In the genomic region with DNA sequence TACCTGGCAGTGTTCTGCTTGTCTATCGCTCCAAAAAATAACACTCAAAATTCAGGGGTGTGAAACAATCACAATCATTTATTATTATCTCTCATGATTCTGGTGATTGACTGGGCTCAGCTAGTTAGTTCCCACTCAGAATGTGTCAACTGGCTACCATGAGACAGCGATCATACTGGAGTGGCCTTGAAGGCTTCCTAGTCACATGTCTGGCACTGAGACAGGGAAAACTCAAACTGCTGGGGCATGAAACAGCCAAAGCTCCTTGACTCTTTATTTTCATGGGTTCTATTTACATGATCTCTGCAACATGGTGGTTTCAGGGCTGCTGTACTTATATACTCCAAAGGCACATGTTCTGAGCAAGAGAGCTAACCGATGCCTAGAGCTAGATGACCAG, we compare ENCODE assay signal across 18 cellular contexts.
"Had no signal": no experiment of that assay in that cellular context is flagged by ENCODE, and none has a peak within 500 bp of the region (broad histone marks: within the 10 kb centered on the region; RNA-seq: fewer than 3 reads in every experiment).

No MANE protein-coding gene starts in this region.

- H3K4me3 ChIP-seq: breast epithelium, neural progenitor cell, skin epidermis, suprapubic skin, upper lobe of left lung had no signal

- H3K4me3 Mint-ChIP-seq: activated CD4-positive, alpha-beta T cell treated with anti-CD3 and anti-CD28 coated beads, Interleukin-2, amount 10 ng/mL, durations not matched to agents 7 days and 5 days; activated naive CD8-positive, alpha-beta T cell treated with anti-CD3 and anti-CD28 coated beads, Interleukin-2, amount 10 ng/mL, durations not matched to agents 7 days and 5 days; activated T-helper 1 cell treated with anti-CD3 and anti-CD28 coated beads, Interleukin-12 subunit alpha, Interleukin-12 subunit beta, Interleukin-2, Interleukin-4 antibody, amounts not matched to agents 30 ng/mL and 10 ng/mL and 1 ng/mL, durations not matched to agents 14 hours and 24 hours and 36 hours; neural progenitor cell; stimulated activated naive CD8-positive, alpha-beta T cell treated with anti-CD3 and anti-CD28 coated beads, Interleukin-15, Interleukin-2, amounts not matched to agents 100 ng/mL and 50 ng/mL, for 24 hours; T-helper 2 cell treated with Interferon-gamma antibody and Interleukin-4, amounts not matched to agents 5 μg/mL and 100 μg/mL, for 36 hours had no signal

- H3K27me3 Mint-ChIP-seq: stimulated activated naive CD8-positive, alpha-beta T cell treated with anti-CD3 and anti-CD28 coated beads, Interleukin-15, Interleukin-2, amounts not matched to agents 100 ng/mL and 50 ng/mL, for 24 hours had no signal

- H3K9me3 ChIP-seq: breast epithelium, suprapubic skin, upper lobe of left lung had no signal

- H3K4me1 ChIP-seq: breast epithelium, parathyroid adenoma had no signal

- H2AFZ ChIP-seq: neural progenitor cell, parathyroid adenoma had no signal

- H3K79me2 ChIP-seq: parathyroid adenoma had no signal

- DNase-seq: activated CD4-positive, alpha-beta T cell treated with anti-CD3 and anti-CD28 coated beads, Interleukin-2, amount 10 ng/mL, durations not matched to agents 7 days and 5 days; activated CD4-positive, CD25-positive, alpha-beta regulatory T cell; activated naive CD4-positive, alpha-beta T cell; activated naive CD8-positive, alpha-beta T cell treated with anti-CD3 and anti-CD28 coated beads, Interleukin-2, amount 10 ng/mL, durations not matched to agents 7 days and 5 days; cerebellar nuclear complex; effector CD8-positive, alpha-beta T cell; foreskin fibroblast; glutamatergic neuron; SW 1271; upper lobe of left lung had no signal

- H3K4me2 ChIP-seq: neural progenitor cell had no signal

- H3K36me3 Mint-ChIP-seq: activated naive CD8-positive, alpha-beta T cell treated with anti-CD3 and anti-CD28 coated beads, Interleukin-2, amount 10 ng/mL, durations not matched to agents 7 days and 5 days; neural progenitor cell had no signal

- H3K9ac ChIP-seq: neural progenitor cell, parathyroid adenoma had no signal

- H3K9me3 Mint-ChIP-seq: activated CD4-positive, alpha-beta T cell treated with anti-CD3 and anti-CD28 coated beads, Interleukin-2, amount 10 ng/mL, durations not matched to agents 7 days and 5 days; activated naive CD8-positive, alpha-beta T cell treated with anti-CD3 and anti-CD28 coated beads, Interleukin-2, amount 10 ng/mL, durations not matched to agents 7 days and 5 days; activated T-helper 1 cell treated with anti-CD3 and anti-CD28 coated beads, Interleukin-12 subunit alpha, Interleukin-12 subunit beta, Interleukin-2, Interleukin-4 antibody, amounts not matched to agents 30 ng/mL and 10 ng/mL and 1 ng/mL, durations not matched to agents 14 hours and 24 hours and 36 hours; neural progenitor cell; stimulated activated naive CD8-positive, alpha-beta T cell treated with anti-CD3 and anti-CD28 coated beads, Interleukin-15, Interleukin-2, amounts not matched to agents 100 ng/mL and 50 ng/mL, for 24 hours; T-helper 2 cell treated with Interferon-gamma antibody and Interleukin-4, amounts not matched to agents 5 μg/mL and 100 μg/mL, for 36 hours had no signal

- H3K27ac Mint-ChIP-seq: activated CD4-positive, alpha-beta T cell treated with anti-CD3 and anti-CD28 coated beads, Interleukin-2, amount 10 ng/mL, durations not matched to agents 7 days and 5 days; activated naive CD8-positive, alpha-beta T cell treated with anti-CD3 and anti-CD28 coated beads, Interleukin-2, amount 10 ng/mL, durations not matched to agents 7 days and 5 days; activated T-helper 1 cell treated with anti-CD3 and anti-CD28 coated beads, Interleukin-12 subunit alpha, Interleukin-12 subunit beta, Interleukin-2, Interleukin-4 antibody, amounts not matched to agents 30 ng/mL and 10 ng/mL and 1 ng/mL, durations not matched to agents 14 hours and 24 hours and 36 hours; neural progenitor cell; stimulated activated naive CD8-positive, alpha-beta T cell treated with anti-CD3 and anti-CD28 coated beads, Interleukin-15, Interleukin-2, amounts not matched to agents 100 ng/mL and 50 ng/mL, for 24 hours; T-helper 2 cell treated with Interferon-gamma antibody and Interleukin-4, amounts not matched to agents 5 μg/mL and 100 μg/mL, for 36 hours had no signal

- H3K4me1 Mint-ChIP-seq: activated CD4-positive, alpha-beta T cell treated with anti-CD3 and anti-CD28 coated beads, Interleukin-2, amount 10 ng/mL, durations not matched to agents 7 days and 5 days; activated naive CD8-positive, alpha-beta T cell treated with anti-CD3 and anti-CD28 coated beads, Interleukin-2, amount 10 ng/mL, durations not matched to agents 7 days and 5 days; neural progenitor cell had no signal

- H3K27ac ChIP-seq: breast epithelium, neural progenitor cell, parathyroid adenoma, skin epidermis, suprapubic skin, upper lobe of left lung had no signal

- H3K27me3 ChIP-seq: breast epithelium, suprapubic skin, upper lobe of left lung had no signal

- H3K36me3 ChIP-seq: breast epithelium, neural progenitor cell, suprapubic skin, upper lobe of left lung had no signal
